ENCODE assay signal across 11 cellular contexts in genomic region chr3:108493862-108494261, GRCh38. TPM values are rescaled to one million over a fixed set of nuclear protein-coding genes. Genes with fewer than 3 reads are reported as not detected.
DNase-seq lines count a peak whose midpoint lies in the region; ATAC-seq and TF ChIP-seq lines count a peak whose summit lies in the region.
"Had no signal": no experiment of that assay in that cellular context is flagged by ENCODE, and none has a peak within 500 bp of the region (broad histone marks: within the 10 kb centered on the region; RNA-seq: fewer than 3 reads in every experiment).

No MANE protein-coding gene starts in this region.

- no peaks in the 10 kb centered on the region for H3F3A ChIP-seq in PC-3 (ENCODE audit: low read length, unreplicated experiment)

- H3K9me3 ChIP-seq in PC-3 (ENCODE audit: low read length) (no peaks in the 10 kb centered on the region), left ventricle myocardium inferior (replicated peaks) (no peaks in the 10 kb centered on the region), psoas muscle (no peaks in the 10 kb centered on the region)
- H3K9me3 ChIP-seq: body of pancreas had no signal

- intact Hi-C loops in PC-3 (cut with micrococcal nuclease) (no loop called here), left ventricle myocardium inferior (cut with micrococcal nuclease) (no loop called here), psoas muscle (cut with DNase I) (loop anchor here in 1 of 2 donors (5.0 kb wide), 1 partner anchor 418 kb away; no protein-coding TSS in a partner anchor)

- H2AFZ ChIP-seq in PC-3 (ENCODE audit: low read length): no peak overlapping the region

- H3K9ac ChIP-seq in PC-3 (ENCODE audit: low read length): no peak overlapping the region

- 55 to 82% (median 69%) methylated on average over 2 of the region's 2 CpGs for WGBS in psoas muscle, 3 donors

- POLR2A ChIA-PET in PC-3 (lab: Charles Lee; ENCODE audit: unreplicated experiment): no interaction called here

- H3K4me1 Mint-ChIP-seq in immature natural killer cell: peaks cover 3 to 6% of the 10 kb centered on the region in 2 donors

- H3K27ac Mint-ChIP-seq in immature natural killer cell: no peak overlapping the region
- H3K27ac Mint-ChIP-seq: T-helper 17 cell had no signal

- peak; percentile 89 for ATAC-seq in PC-3
- no peak for ATAC-seq in HG03354 (IDR thresholded peaks at IDR 0.05; ENCODE audit: poor library complexity, severe bottlenecking, unreplicated experiment)
- no peak for ATAC-seq in psoas muscle
- ATAC-seq: body of pancreas, T-helper 17 cell had no signal

- no peaks in the 10 kb centered on the region for H3K36me3 Mint-ChIP-seq in immature natural killer cell

- H3K4me2 ChIP-seq in PC-3 (ENCODE audit: low read length): no peak overlapping the region

- no peak overlapping the region for H3K4me3 ChIP-seq in AG09309 (ENCODE audit: control insufficient read depth, low read depth, low read length)
- no peak overlapping the region for H3K4me3 ChIP-seq in PC-3 (ENCODE audit: low read length)
- no peak overlapping the region for H3K4me3 ChIP-seq in left ventricle myocardium inferior
- H3K4me3 ChIP-seq in psoas muscle: no peak overlapping the region
- H3K4me3 ChIP-seq: body of pancreas had no signal

- H3K4me3 Mint-ChIP-seq in immature natural killer cell: no peak overlapping the region
- H3K4me3 Mint-ChIP-seq: T-helper 17 cell had no signal

- CTCF ChIA-PET in PC-3 (lab: Charles Lee): interaction anchor here (0.6 to 1.1 kb wide), 2 partner anchors 59 to 95 kb away, joined by 3 read pairs; partner anchors contain the start of genes CIP2A and DZIP3

- H3K27me3 ChIP-seq in PC-3 (ENCODE audit: low read length) (no peaks in the 10 kb centered on the region), left ventricle myocardium inferior (ENCODE audit: low read depth) (no peaks in the 10 kb centered on the region), psoas muscle (ENCODE audit: insufficient read depth in 3 of 3, low read length in 2 of 3) (no peaks in the 10 kb centered on the region)
- H3K27me3 ChIP-seq: body of pancreas had no signal

- H3K9me3 Mint-ChIP-seq in immature natural killer cell: no peaks in the 10 kb centered on the region

- H3K36me3 ChIP-seq in PC-3 (ENCODE audit: low read depth, low read length) (no peaks in the 10 kb centered on the region), left ventricle myocardium inferior (no peaks in the 10 kb centered on the region), psoas muscle (ENCODE audit: insufficient read depth in 1 of 2, low read depth in 1 of 2) (no peaks in the 10 kb centered on the region)

- DNase-seq in AG09309 (ENCODE audit: low read depth): no peak
- peak; percentile 72 for DNase-seq in PC-3
- DNase-seq in left ventricle myocardium inferior: peak; percentile 17
- no peak for DNase-seq in psoas muscle
- no peak for DNase-seq in immature natural killer cell
- DNase-seq in activated naive CD4-positive, alpha-beta T cell treated with anti-CD3 and anti-CD28 coated beads, Interleukin-2, amount 50 U/mL, for 16 hours: no peak
- DNase-seq: stimulated activated CD4-positive, alpha-beta T cell treated with anti-CD3 and anti-CD28 coated beads, Interleukin-4, amount 100 ng/mL, for 24 hours; T-helper 17 cell had no signal

- H3K27ac ChIP-seq in PC-3 (ENCODE audit: low read length): no peak overlapping the region
- H3K27ac ChIP-seq in left ventricle myocardium inferior (replicated peaks): no peak overlapping the region
- no peak overlapping the region for H3K27ac ChIP-seq in psoas muscle
- H3K27ac ChIP-seq: body of pancreas had no signal

- peaks cover 0 to 2% (median 0%) of the 10 kb centered on the region in 3 donors for H3K27me3 Mint-ChIP-seq in immature natural killer cell (ENCODE audit: low read depth in 3 of 3)

- H4K20me1 ChIP-seq in PC-3 (ENCODE audit: low read length): no peaks in the 10 kb centered on the region

- no TSS peak for BruUV-seq in PC-3 (replicated peaks; lab: Mats Ljungman, UMichigan)

- no peaks in the 10 kb centered on the region for H3K9me2 ChIP-seq in PC-3 (replicated peaks; ENCODE audit: low read length)

- 0 out of 2 replicates have a peak, but pooled peaks cover 3% of the 10 kb centered on the region for H3K4me1 ChIP-seq in PC-3 (ENCODE audit: insufficient read depth, low read length)
- H3K4me1 ChIP-seq in left ventricle myocardium inferior: no peaks in the 10 kb centered on the region
- H3K4me1 ChIP-seq in psoas muscle: no peaks in the 10 kb centered on the region
- H3K4me1 ChIP-seq: body of pancreas had no signal

- TF ChIP-seq CTCF in AG09309 (IDR thresholded peaks at IDR 0.05; ENCODE audit: control insufficient read depth, insufficient read depth, low read depth, low read length, missing control alignments) (peak; percentile 54), GM12872 (IDR thresholded peaks at IDR 0.05; ENCODE audit: insufficient read depth, low read depth, low read length) (peak; percentile 26; the same call in 1 of the 3 replicates), PC-3 (conservative IDR thresholded peaks at IDR 0.05; ENCODE audit: low read depth, low read length) (peak; percentile 86), left ventricle myocardium inferior (IDR thresholded peaks at IDR 0.05; ENCODE audit: borderline replicate concordance) (peak; percentile 47), psoas muscle (IDR thresholded peaks at IDR 0.05) (no peak)

- no peaks in the 10 kb centered on the region for H3K79me2 ChIP-seq in PC-3 (ENCODE audit: low read length)

RNA-seq across cellular contexts. Expression of gene MYH15, which starts 16.5 kb away (rescaled TPM):
- total RNA-seq in PC-3 (2014; rRNA removed): 2.4 and 2.8 TPM in 2 replicates
- total RNA-seq in left ventricle myocardium inferior: 0.22 TPM
- total RNA-seq in psoas muscle: under 1 TPM; 0.08 to 0.67 (median 0.20) TPM
- polyA plus RNA-seq in psoas muscle: under 1 TPM; 0.01 to 0.08 (median 0.06) TPM
- polyA plus RNA-seq in immature natural killer cell: not detected
- total RNA-seq: body of pancreas, T-helper 17 cell had no signal

Comparison
In these comparisons a context has a peak if more than half of its experiments do, and no peak if none do; other contexts are left out.
1. DNase-seq: peak in PC-3 (single experiment) and left ventricle myocardium inferior (single experiment); none in AG09309 (single experiment), psoas muscle (0 of 2), immature natural killer cell (0 of 3) and activated naive CD4-positive, alpha-beta T cell treated with anti-CD3 and anti-CD28 coated beads, Interleukin-2, amount 50 U/mL, for 16 hours (single experiment).